1 cellular context compared by ENCODE assay signal in the genomic region with DNA sequence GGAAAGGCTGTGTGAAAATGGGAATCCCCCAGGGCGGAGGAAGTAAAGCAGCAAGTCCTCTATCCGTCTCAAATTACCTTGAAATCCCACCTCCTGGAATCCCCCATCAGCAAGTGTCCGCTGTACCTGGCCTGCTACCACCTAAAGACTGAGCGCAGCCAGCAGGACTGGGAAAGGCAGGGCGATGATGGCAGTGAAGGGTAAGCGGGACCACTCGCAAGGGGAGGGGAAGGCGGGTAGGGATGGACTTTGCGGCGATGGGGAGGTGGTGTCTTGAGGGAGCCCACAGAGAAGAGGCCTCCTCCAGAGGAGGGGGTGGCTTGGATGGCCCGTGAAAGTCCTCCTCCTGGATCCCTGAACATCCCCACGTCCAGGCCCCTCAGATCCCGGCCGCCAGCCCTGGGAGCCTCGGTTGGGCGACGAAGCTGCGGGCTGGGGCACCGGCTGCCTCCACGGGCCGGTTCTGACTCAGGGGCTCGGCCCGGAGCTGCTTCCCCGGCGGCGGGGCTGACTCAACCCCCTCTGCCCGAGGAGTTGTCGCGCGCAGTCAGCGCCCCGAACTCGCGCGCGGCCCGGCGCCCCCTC.
A peak's percentile ranks its signal among the peaks of the same experiment; 100 is the strongest.
TF ChIP-seq lines count a peak whose summit lies in the region.

No MANE protein-coding gene starts in this region.

TF ChIP-seq in WTC11, 78 proteins besides CTCF, POLR2A, EP300 and RAD21 (continued from another document):
- no peak for TF ChIP-seq ELF4 (CRISPR knock-in tag; IDR thresholded peaks at IDR 0.05; ENCODE audit: low read depth)
- TF ChIP-seq HMGXB4 (CRISPR knock-in tag; IDR thresholded peaks at IDR 0.05), result 0 out of 2 replicates have a peak, but pooled peaks have one; percentile 6
